Comparison of ENCODE assay signal across 32 cellular contexts in the genomic region with DNA sequence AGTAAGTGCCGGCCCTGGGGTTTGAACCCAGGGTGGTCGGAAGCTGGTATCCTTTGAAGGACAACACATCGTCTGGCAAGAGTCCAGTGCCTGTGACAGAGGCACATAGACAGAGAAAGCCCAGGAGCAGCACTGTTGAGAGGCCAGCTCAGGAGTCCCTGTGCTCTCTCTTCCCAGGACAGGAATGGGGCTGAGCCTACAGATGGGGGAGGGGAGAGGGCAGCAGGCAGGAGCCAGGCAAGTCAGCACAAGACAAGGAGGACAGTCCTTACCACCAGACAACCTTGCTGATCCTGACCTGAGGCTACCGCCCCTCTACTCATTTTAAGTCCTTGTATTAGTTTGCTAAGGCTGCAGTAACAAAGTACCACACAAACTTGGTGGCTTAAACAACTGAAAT. TPM values are rescaled to one million over a fixed set of nuclear protein-coding genes. Genes with fewer than 3 reads are reported as not detected.
"Had no signal": no experiment of that assay in that cellular context is flagged by ENCODE, and none has a peak within 500 bp of the region (broad histone marks: within the 10 kb centered on the region; RNA-seq: fewer than 3 reads in every experiment).

No MANE protein-coding gene starts in this region.

- H3K27me3 ChIP-seq: esophagus muscularis mucosa, gastroesophageal sphincter, heart left ventricle, hepatocyte, sigmoid colon, testis, tibial artery, upper lobe of left lung, vagina had no signal

- H3K9me3 ChIP-seq: esophagus muscularis mucosa, gastroesophageal sphincter, heart left ventricle, prostate gland, sigmoid colon, testis, tibial artery, upper lobe of left lung, vagina had no signal

- ATAC-seq: foreskin keratinocyte; gastroesophageal sphincter; heart left ventricle; naive thymus-derived CD4-positive, alpha-beta T cell; right cardiac atrium; stimulated activated effector memory CD8-positive, alpha-beta T cell treated with anti-CD3 and anti-CD28 coated beads, Interleukin-12 subunit alpha, Interleukin-12 subunit beta, amount 100 ng/mL, for 72 hours; stimulated activated naive CD8-positive, alpha-beta T cell treated with anti-CD3 and anti-CD28 coated beads, Interleukin-15, Interleukin-2, amounts not matched to agents 100 U/mL and 50 U/mL, for 24 hours had no signal

- H3K27ac Mint-ChIP-seq: dendritic cell treated with granulocyte-macrophage colony-stimulating factor and Interleukin-4, amounts not matched to agents 40 ng/mL and 50 ng/mL, for 4 days; memory B cell; naive thymus-derived CD4-positive, alpha-beta T cell; nephron; stimulated activated effector memory CD8-positive, alpha-beta T cell treated with anti-CD3 and anti-CD28 coated beads, Interleukin-12 subunit alpha, Interleukin-12 subunit beta, amount 100 ng/mL, for 72 hours had no signal

- H3K4me1 Mint-ChIP-seq: memory B cell; naive thymus-derived CD4-positive, alpha-beta T cell; nephron; stimulated activated effector memory CD8-positive, alpha-beta T cell treated with anti-CD3 and anti-CD28 coated beads, Interleukin-12 subunit alpha, Interleukin-12 subunit beta, amount 100 ng/mL, for 72 hours had no signal

- H3K9me3 Mint-ChIP-seq: dendritic cell treated with granulocyte-macrophage colony-stimulating factor and Interleukin-4, amounts not matched to agents 40 ng/mL and 50 ng/mL, for 4 days; stimulated activated effector memory CD8-positive, alpha-beta T cell treated with anti-CD3 and anti-CD28 coated beads, Interleukin-12 subunit alpha, Interleukin-12 subunit beta, amount 100 ng/mL, for 72 hours had no signal

- H3K4me1 ChIP-seq: foreskin keratinocyte, heart left ventricle, prostate gland, testis, tibial artery, upper lobe of left lung, vagina had no signal

- H3K27me3 Mint-ChIP-seq: memory B cell had no signal

- DNase-seq: effector CD8-positive, alpha-beta T cell; foreskin keratinocyte; heart left ventricle; kidney; midbrain; naive thymus-derived CD4-positive, alpha-beta T cell; nucleus accumbens; right cardiac atrium; sigmoid colon; stimulated activated CD4-positive, alpha-beta T cell treated with anti-CD3 and anti-CD28 coated beads, Interleukin-2, amount 100 ng/mL, for 24 hours; stimulated activated CD4-positive, alpha-beta T cell treated with anti-CD3 and anti-CD28 coated beads, Interleukin-4, amount 100 ng/mL, for 24 hours; stimulated activated naive CD8-positive, alpha-beta T cell treated with anti-CD3 and anti-CD28 coated beads, Interleukin-15, Interleukin-2, amounts not matched to agents 100 U/mL and 50 U/mL, for 24 hours; substantia nigra; testis; tibial artery; upper lobe of left lung had no signal

- H3K4me3 ChIP-seq: esophagus muscularis mucosa, gastroesophageal sphincter, heart left ventricle, hepatocyte, lung, prostate gland, sigmoid colon, testis, tibial artery, upper lobe of left lung, vagina had no signal

- H3K27ac ChIP-seq: esophagus muscularis mucosa, foreskin keratinocyte, gastroesophageal sphincter, heart left ventricle, hepatocyte, prostate gland, sigmoid colon, testis, tibial artery, upper lobe of left lung, vagina had no signal

- H3K36me3 ChIP-seq: esophagus muscularis mucosa, gastroesophageal sphincter, heart left ventricle, prostate gland, sigmoid colon, tibial artery, upper lobe of left lung, vagina had no signal

- H3K36me3 Mint-ChIP-seq: memory B cell; naive thymus-derived CD4-positive, alpha-beta T cell; stimulated activated effector memory CD8-positive, alpha-beta T cell treated with anti-CD3 and anti-CD28 coated beads, Interleukin-12 subunit alpha, Interleukin-12 subunit beta, amount 100 ng/mL, for 72 hours had no signal

- H3K79me2 ChIP-seq: hepatocyte had no signal

- H3K4me3 Mint-ChIP-seq: dendritic cell treated with granulocyte-macrophage colony-stimulating factor and Interleukin-4, amounts not matched to agents 40 ng/mL and 50 ng/mL, for 4 days; memory B cell; naive thymus-derived CD4-positive, alpha-beta T cell; nephron; stimulated activated effector memory CD8-positive, alpha-beta T cell treated with anti-CD3 and anti-CD28 coated beads, Interleukin-12 subunit alpha, Interleukin-12 subunit beta, amount 100 ng/mL, for 72 hours had no signal

- H3K4me2 ChIP-seq: hepatocyte had no signal

RNA-seq across cellular contexts. Expression of a gene that starts 27.7 kb away (rescaled TPM):
- total RNA-seq: endothelial cell of umbilical vein; epithelial cell of proximal tubule; fibroblast of lung; foreskin keratinocyte; naive thymus-derived CD4-positive, alpha-beta T cell; osteocyte; renal cortical epithelial cell; right cardiac atrium; vagina had no signal
- polyA plus RNA-seq: fibroblast of lung; foreskin keratinocyte; liver; naive thymus-derived CD4-positive, alpha-beta T cell; right cardiac atrium had no signal
